Comparison of ENCODE assay signal across 1 cellular context in genomic region chr3:152656207-152657001, GRCh38.
TF ChIP-seq lines count a peak whose summit lies in the region.

No MANE protein-coding gene starts in this region.

TF ChIP-seq in K562, 482 proteins besides CTCF, POLR2A, EP300 and RAD21 (continued from another document):
- TF ChIP-seq, protein P1, sequence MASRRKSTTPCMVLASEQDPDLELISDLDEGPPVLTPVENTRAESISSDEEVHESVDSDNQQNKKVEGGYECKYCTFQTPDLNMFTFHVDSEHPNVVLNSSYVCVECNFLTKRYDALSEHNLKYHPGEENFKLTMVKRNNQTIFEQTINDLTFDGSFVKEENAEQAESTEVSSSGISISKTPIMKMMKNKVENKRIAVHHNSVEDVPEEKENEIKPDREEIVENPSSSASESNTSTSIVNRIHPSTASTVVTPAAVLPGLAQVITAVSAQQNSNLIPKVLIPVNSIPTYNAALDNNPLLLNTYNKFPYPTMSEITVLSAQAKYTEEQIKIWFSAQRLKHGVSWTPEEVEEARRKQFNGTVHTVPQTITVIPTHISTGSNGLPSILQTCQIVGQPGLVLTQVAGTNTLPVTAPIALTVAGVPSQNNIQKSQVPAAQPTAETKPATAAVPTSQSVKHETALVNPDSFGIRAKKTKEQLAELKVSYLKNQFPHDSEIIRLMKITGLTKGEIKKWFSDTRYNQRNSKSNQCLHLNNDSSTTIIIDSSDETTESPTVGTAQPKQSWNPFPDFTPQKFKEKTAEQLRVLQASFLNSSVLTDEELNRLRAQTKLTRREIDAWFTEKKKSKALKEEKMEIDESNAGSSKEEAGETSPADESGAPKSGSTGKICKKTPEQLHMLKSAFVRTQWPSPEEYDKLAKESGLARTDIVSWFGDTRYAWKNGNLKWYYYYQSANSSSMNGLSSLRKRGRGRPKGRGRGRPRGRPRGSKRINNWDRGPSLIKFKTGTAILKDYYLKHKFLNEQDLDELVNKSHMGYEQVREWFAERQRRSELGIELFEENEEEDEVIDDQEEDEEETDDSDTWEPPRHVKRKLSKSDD (conservative IDR thresholded peaks at IDR 0.05; ENCODE audit: low read length), result no peak
- TF ChIP-seq ZNF239 (CRISPR knock-in tag; IDR thresholded peaks at IDR 0.05) (no peak), ZNF589 (CRISPR knock-in tag; IDR thresholded peaks at IDR 0.05; ENCODE audit: low read depth) (0 out of 2 replicates have a peak, but pooled peaks have one; percentile 68), ZMIZ1 (IDR thresholded peaks at IDR 0.05; ENCODE audit: low read depth in 2 of 2, low read length in 2 of 2) (no peak), SRF (CRISPR knock-in tag; IDR thresholded peaks at IDR 0.05) (no peak), SMARCE1 (IDR thresholded peaks at IDR 0.05) (peak; percentile 35; the same call in 1 of the 2 replicates), ETV1 (tag; conservative IDR thresholded peaks at IDR 0.05; ENCODE audit: low read depth) (peak; percentile 90), ZNF639 (CRISPR knock-in tag; conservative IDR thresholded peaks at IDR 0.05 in 1 of 2, IDR thresholded peaks at IDR 0.05 in 1 of 2) (peak in 1 of 2 experiments; percentile 55; a peak in 1 of 4 replicates), YY1 (IDR thresholded peaks at IDR 0.05; ENCODE audit: borderline replicate concordance in 1 of 3, control insufficient read depth in 1 of 3, extremely low read depth in 1 of 3, insufficient read depth in 3 of 3, insufficient read length in 1 of 3, insufficient replicate concordance in 2 of 3, low read depth in 1 of 3, low read length in 2 of 3) (peak in 1 of 3 experiments; percentile 20), IFI16 (CRISPR knock-in tag; IDR thresholded peaks at IDR 0.05) (no peak), PRMT5 (CRISPR knock-in tag; IDR thresholded peaks at IDR 0.05) (no peak), RCOR1 (IDR thresholded peaks at IDR 0.05; ENCODE audit: borderline replicate concordance in 1 of 2, low read depth in 2 of 2, low read length in 2 of 2) (peak in 1 of 2 experiments; percentile 72; a peak in 1 of 4 replicates), ELF1 (tag; IDR thresholded peaks at IDR 0.05) (peak; percentile 51), PTBP1 (IDR thresholded peaks at IDR 0.05; ENCODE audit: low read depth, low read length) (no peak), SNIP1 (IDR thresholded peaks at IDR 0.05; ENCODE audit: low read depth) (no peak), THRAP3 (IDR thresholded peaks at IDR 0.05; ENCODE audit: borderline replicate concordance) (no peak), ZNF224 (CRISPR knock-in tag; IDR thresholded peaks at IDR 0.05) (no peak), SOX6 (IDR thresholded peaks at IDR 0.05) (peak; percentile 76), ZNF395 (CRISPR knock-in tag; IDR thresholded peaks at IDR 0.05) (0 out of 2 replicates have a peak, but pooled peaks have one; percentile 58), HIVEP1 (CRISPR knock-in tag; IDR thresholded peaks at IDR 0.05) (no peak), ZNF77 (CRISPR knock-in tag; IDR thresholded peaks at IDR 0.05) (no peak), KDM4B (IDR thresholded peaks at IDR 0.05; ENCODE audit: borderline replicate concordance in 2 of 2, low read depth in 1 of 2) (no peak), EWSR1 (IDR thresholded peaks at IDR 0.05; ENCODE audit: borderline replicate concordance, low read depth, partially characterized antibody) (no peak), ZNF699 (CRISPR knock-in tag; IDR thresholded peaks at IDR 0.05; ENCODE audit: insufficient replicate concordance) (no peak), KDM1A (IDR thresholded peaks at IDR 0.05) (0 out of 4 replicates have a peak, but pooled peaks of 1 of the 2 experiments have one; percentile 11), ZNF197 (CRISPR knock-in tag; IDR thresholded peaks at IDR 0.05; ENCODE audit: low read depth) (peak; percentile 40; the same call in 1 of the 2 replicates), L3MBTL2 (IDR thresholded peaks at IDR 0.05) (no peak), PHB (CRISPR knock-in tag; IDR thresholded peaks at IDR 0.05) (no peak)
- TF ChIP-seq, protein P2, sequence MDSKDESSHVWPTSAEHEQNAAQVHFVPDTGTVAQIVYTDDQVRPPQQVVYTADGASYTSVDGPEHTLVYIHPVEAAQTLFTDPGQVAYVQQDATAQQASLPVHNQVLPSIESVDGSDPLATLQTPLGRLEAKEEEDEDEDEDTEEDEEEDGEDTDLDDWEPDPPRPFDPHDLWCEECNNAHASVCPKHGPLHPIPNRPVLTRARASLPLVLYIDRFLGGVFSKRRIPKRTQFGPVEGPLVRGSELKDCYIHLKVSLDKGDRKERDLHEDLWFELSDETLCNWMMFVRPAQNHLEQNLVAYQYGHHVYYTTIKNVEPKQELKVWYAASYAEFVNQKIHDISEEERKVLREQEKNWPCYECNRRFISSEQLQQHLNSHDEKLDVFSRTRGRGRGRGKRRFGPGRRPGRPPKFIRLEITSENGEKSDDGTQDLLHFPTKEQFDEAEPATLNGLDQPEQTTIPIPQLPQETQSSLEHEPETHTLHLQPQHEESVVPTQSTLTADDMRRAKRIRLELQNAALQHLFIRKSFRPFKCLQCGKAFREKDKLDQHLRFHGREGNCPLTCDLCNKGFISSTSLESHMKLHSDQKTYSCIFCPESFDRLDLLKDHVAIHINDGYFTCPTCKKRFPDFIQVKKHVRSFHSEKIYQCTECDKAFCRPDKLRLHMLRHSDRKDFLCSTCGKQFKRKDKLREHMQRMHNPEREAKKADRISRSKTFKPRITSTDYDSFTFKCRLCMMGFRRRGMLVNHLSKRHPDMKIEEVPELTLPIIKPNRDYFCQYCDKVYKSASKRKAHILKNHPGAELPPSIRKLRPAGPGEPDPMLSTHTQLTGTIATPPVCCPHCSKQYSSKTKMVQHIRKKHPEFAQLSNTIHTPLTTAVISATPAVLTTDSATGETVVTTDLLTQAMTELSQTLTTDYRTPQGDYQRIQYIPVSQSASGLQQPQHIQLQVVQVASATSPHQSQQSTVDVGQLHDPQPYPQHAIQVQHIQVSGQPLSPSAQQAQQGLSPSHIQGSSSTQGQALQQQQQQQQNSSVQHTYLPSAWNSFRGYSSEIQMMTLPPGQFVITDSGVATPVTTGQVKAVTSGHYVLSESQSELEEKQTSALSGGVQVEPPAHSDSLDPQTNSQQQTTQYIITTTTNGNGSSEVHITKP (IDR thresholded peaks at IDR 0.05; ENCODE audit: partially characterized antibody), result no peak
- TF ChIP-seq, protein P3, sequence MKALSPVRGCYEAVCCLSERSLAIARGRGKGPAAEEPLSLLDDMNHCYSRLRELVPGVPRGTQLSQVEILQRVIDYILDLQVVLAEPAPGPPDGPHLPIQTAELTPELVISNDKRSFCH (CRISPR knock-in tag; IDR thresholded peaks at IDR 0.05), result no peak
- TF ChIP-seq, protein P3 (tag; IDR thresholded peaks at IDR 0.05), result no peak
